16 cellular contexts compared by ENCODE assay signal in genomic region chr17:7379134-7379533, GRCh38. TPM values are rescaled to one million over a fixed set of nuclear protein-coding genes. Genes with fewer than 3 reads are reported as not detected.
DNase-seq lines count a peak whose midpoint lies in the region; ATAC-seq and TF ChIP-seq lines count a peak whose summit lies in the region.
"Had no signal": no experiment of that assay in that cellular context is flagged by ENCODE, and none has a peak within 500 bp of the region (broad histone marks: within the 10 kb centered on the region; RNA-seq: fewer than 3 reads in every experiment).

No MANE protein-coding gene starts in this region.

- no peak for ATAC-seq in SK-N-SH treated with all-trans-retinoic acid at 6 μM for 48 hours
- no peak for ATAC-seq in GM21737 (IDR thresholded peaks at IDR 0.05; ENCODE audit: unreplicated experiment)

- H3K9me3 Mint-ChIP-seq in endothelial cell (ENCODE audit: unreplicated experiment), result no peaks in the 10 kb centered on the region

- TF ChIP-seq RAD21 in SK-N-SH (IDR thresholded peaks at IDR 0.05; ENCODE audit: low read length), result no peak

- no peaks in the 10 kb centered on the region for H4K20me1 ChIP-seq in SK-N-SH (ENCODE audit: insufficient read depth)

- H3K4me1 ChIP-seq in SK-N-SH (ENCODE audit: control insufficient read depth in 1 of 2, insufficient read depth in 2 of 2, low read depth in 1 of 2, low read length in 1 of 2) (peaks cover 0 to 26% of the 10 kb centered on the region in 2 experiments; a peak in 2 of 4 replicates), HEK293 (ENCODE audit: control insufficient read depth, insufficient read depth, low read length) (no peaks in the 10 kb centered on the region)
- H3K4me1 ChIP-seq: BE2C, HAP-1 had no signal

- H3K79me2 ChIP-seq in SK-N-SH (ENCODE audit: insufficient read depth), result no peaks in the 10 kb centered on the region

- H3K36me3 Mint-ChIP-seq in endothelial cell (ENCODE audit: low read depth, unreplicated experiment), result peaks cover 7% of the 10 kb centered on the region

- WGBS in SK-N-SH (ENCODE audit: low lambda C conversion rate), result 81% methylated on average over 3 of the region's 3 CpGs

- H3K36me3 ChIP-seq in SK-N-SH (replicated peaks in 1 of 2; ENCODE audit: control insufficient read depth in 1 of 2, insufficient read depth in 2 of 2, low read length in 1 of 2), result no peaks in the 10 kb centered on the region
- no peaks in the 10 kb centered on the region for H3K36me3 ChIP-seq in HEK293 (ENCODE audit: control insufficient read depth in 2 of 2, insufficient read depth in 1 of 2, low read length in 2 of 2)
- H3K36me3 ChIP-seq: BE2C; BLaER1 treated with 17β-estradiol and CSF1 and Interleukin-3, amounts not matched to agents 10 nM and 100 nM; HAP-1 had no signal

- no peak for DNase-seq in SK-N-SH
- DNase-seq in endothelial cell (ENCODE audit: low spot score), result no peak
- DNase-seq in HuH-7 (ENCODE audit: low spot score), result no peak
- DNase-seq: ACHN; AML-193; BE2C; CD4-positive, alpha-beta memory T cell; COR-L47; DMS153; DND-41; GOT3 had no signal

- no peak overlapping the region for H3K27ac Mint-ChIP-seq in endothelial cell (ENCODE audit: unreplicated experiment)
- H3K27ac Mint-ChIP-seq: CD4-positive, alpha-beta memory T cell had no signal

- CTCF ChIA-PET in SK-N-SH (lab: Yijun Ruan, JAX) (no interaction called here), HEK293 (lab: Yijun Ruan, JAX) (no interaction called here)

- POLR2A ChIA-PET in SK-N-SH (lab: Yijun Ruan, JAX) (no interaction called here), HEK293 (lab: Yijun Ruan, JAX) (no interaction called here)

- H3K27ac ChIP-seq in SK-N-SH (ENCODE audit: low read depth in 2 of 2, low read length in 1 of 2) (no peak overlapping the region), HEK293 (ENCODE audit: extremely low read depth, low read depth, low read length) (no peak overlapping the region)
- H3K27ac ChIP-seq: BLaER1 treated with 17β-estradiol and CSF1 and Interleukin-3, amounts not matched to agents 10 nM and 100 nM had no signal

- H3K27me3 Mint-ChIP-seq in endothelial cell (ENCODE audit: unreplicated experiment), result peaks cover 20% of the 10 kb centered on the region

- H3K4me3 ChIP-seq in SK-N-SH (ENCODE audit: low read depth in 2 of 2, low read length in 1 of 2) (no peak overlapping the region), HEK293 (ENCODE audit: low read depth, low read length) (no peak overlapping the region)
- H3K4me3 ChIP-seq: BLaER1 treated with 17β-estradiol and CSF1 and Interleukin-3, amounts not matched to agents 10 nM and 100 nM; HAP-1 had no signal

- H3K4me3 Mint-ChIP-seq in endothelial cell (ENCODE audit: unreplicated experiment), result peak overlapping the region; percentile 39

- no peak overlapping the region for H3K4me2 ChIP-seq in SK-N-SH
- H3K4me2 ChIP-seq: BLaER1 treated with 17β-estradiol and CSF1 and Interleukin-3, amounts not matched to agents 10 nM and 100 nM had no signal

- no peaks in the 10 kb centered on the region for H3K9me2 ChIP-seq in SK-N-SH

- H3K9ac ChIP-seq in SK-N-SH, result no peak overlapping the region
- H3K9ac ChIP-seq: BLaER1 treated with 17β-estradiol and CSF1 and Interleukin-3, amounts not matched to agents 10 nM and 100 nM had no signal

- H3F3A ChIP-seq in SK-N-SH (replicated peaks; ENCODE audit: insufficient read depth), result no peaks in the 10 kb centered on the region

- TF ChIP-seq CTCF in SK-N-SH (IDR thresholded peaks at IDR 0.05), result no peak
- no peak for TF ChIP-seq CTCF in HEK293 (tag by site-specific recombination; IDR thresholded peaks at IDR 0.05)
- no peak for TF ChIP-seq CTCF in endothelial cell (IDR thresholded peaks at IDR 0.05; ENCODE audit: unreplicated experiment)

- TF ChIP-seq EP300 in SK-N-SH (IDR thresholded peaks at IDR 0.05; ENCODE audit: borderline replicate concordance in 1 of 2, low read depth in 1 of 2, low read length in 1 of 2), result no peak

- peaks cover 8% of the 10 kb centered on the region; the same call in 1 of the 2 replicates for H3K27me3 ChIP-seq in SK-N-SH (ENCODE audit: insufficient read depth)

- H2AFZ ChIP-seq in SK-N-SH (ENCODE audit: low read depth), result no peak overlapping the region

- H3K9me3 ChIP-seq in SK-N-SH (no peaks in the 10 kb centered on the region), HEK293 (ENCODE audit: control insufficient read depth, insufficient read depth, low read depth, low read length) (no peaks in the 10 kb centered on the region)
- H3K9me3 ChIP-seq: BE2C had no signal

- peaks cover 10% of the 10 kb centered on the region for H3K4me1 Mint-ChIP-seq in endothelial cell (ENCODE audit: unreplicated experiment)

TF ChIP-seq in SK-N-SH treated with all-trans-retinoic acid at 6 μM for 48 hours, 23 proteins besides CTCF, POLR2A, EP300 and RAD21 (continues in another document):
- no peak for TF ChIP-seq ZC3H10 (CRISPR knock-in tag; IDR thresholded peaks at IDR 0.05)
- TF ChIP-seq ZFP30 (CRISPR knock-in tag; IDR thresholded peaks at IDR 0.05), result peak; percentile 98
- TF ChIP-seq CREB5 (CRISPR knock-in tag; IDR thresholded peaks at IDR 0.05; ENCODE audit: low read depth), result no peak
- TF ChIP-seq ZNF8 (CRISPR knock-in tag; IDR thresholded peaks at IDR 0.05), result no peak
- no peak for TF ChIP-seq ESRRG (CRISPR knock-in tag; IDR thresholded peaks at IDR 0.05)
- TF ChIP-seq SNAI2 (CRISPR knock-in tag; IDR thresholded peaks at IDR 0.05), result no peak

TF ChIP-seq in SK-N-SH, 30 proteins besides CTCF, POLR2A, EP300 and RAD21 (continues in another document):
- TF ChIP-seq CHD2 (IDR thresholded peaks at IDR 0.05; ENCODE audit: low read length, partially characterized antibody) (no peak), SIN3A (IDR thresholded peaks at IDR 0.05; ENCODE audit: borderline replicate concordance, low read depth, low read length) (no peak), MXI1 (IDR thresholded peaks at IDR 0.05; ENCODE audit: low read depth, low read length) (no peak), FOXM1 (IDR thresholded peaks at IDR 0.05; ENCODE audit: low read depth) (no peak), NFIC (IDR thresholded peaks at IDR 0.05; ENCODE audit: borderline replicate concordance) (no peak), GATA2 (CRISPR knock-in tag; IDR thresholded peaks at IDR 0.05) (no peak)

TF ChIP-seq in HEK293, 187 proteins besides CTCF, POLR2A, EP300 and RAD21:
- TF ChIP-seq ZNF621 (tag by site-specific recombination; IDR thresholded peaks at IDR 0.05) (no peak), ZNF580 (tag by site-specific recombination; IDR thresholded peaks at IDR 0.05) (0 out of 2 replicates have a peak, but pooled peaks have one; percentile 39), ZNF280D (tag by site-specific recombination; IDR thresholded peaks at IDR 0.05) (0 out of 2 replicates have a peak, but pooled peaks have one; percentile 52), ZNF558 (tag by site-specific recombination; IDR thresholded peaks at IDR 0.05) (peak; percentile 77), REPIN1 (tag by site-specific recombination; IDR thresholded peaks at IDR 0.05; ENCODE audit: low read depth) (no peak), SETDB1 (IDR thresholded peaks at IDR 0.05; ENCODE audit: insufficient read length, low read length) (peak; percentile 20)

RNA-seq across cellular contexts. Expression of gene TNK1, which starts 1.8 kb away (rescaled TPM):
- 0.64 and 0.75 TPM in 2 replicates for polyA plus RNA-seq in SK-N-SH (2012; rRNA removed)
- polyA plus RNA-seq in SK-N-SH (2012; cell fraction: cytosol; rRNA removed), result 0.24 and 0.59 TPM in 2 replicates
- polyA plus RNA-seq in SK-N-SH (2012; cell fraction: nucleus; rRNA removed), result 2.2 and 3.3 TPM in 2 replicates
- total RNA-seq in endothelial cell (ENCODE audit: unreplicated experiment), result 1.7 TPM

RNA-seq across cellular contexts. Expression of gene PLSCR3, which starts 15.2 kb away (rescaled TPM):
- 72.0 and 95.0 TPM in 2 replicates for polyA plus RNA-seq in SK-N-SH (2012; rRNA removed)
- 44.4 and 71.7 TPM in 2 replicates for polyA plus RNA-seq in SK-N-SH (2012; cell fraction: cytosol; rRNA removed)
- polyA plus RNA-seq in SK-N-SH (2012; cell fraction: nucleus; rRNA removed), result 149 and 189 TPM in 2 replicates
- total RNA-seq in endothelial cell (ENCODE audit: unreplicated experiment), result 74.2 TPM

RNA-seq across cellular contexts. Expression of gene TMEM95, which starts 24.2 kb away (rescaled TPM):
- not detected in 2 replicates for polyA plus RNA-seq in SK-N-SH (2012; rRNA removed)
- polyA plus RNA-seq in SK-N-SH (2012; cell fraction: cytosol; rRNA removed), result not detected in 2 replicates
- not detected in 2 replicates for polyA plus RNA-seq in SK-N-SH (2012; cell fraction: nucleus; rRNA removed)
- total RNA-seq in endothelial cell (ENCODE audit: unreplicated experiment), result not detected
- total RNA-seq: CD4-positive, alpha-beta memory T cell had no signal
- polyA plus RNA-seq: CD4-positive, alpha-beta memory T cell had no signal

RNA-seq across cellular contexts. Expression of gene TMEM256, which starts 24.8 kb away (rescaled TPM):
- 114 and 213 TPM in 2 replicates for polyA plus RNA-seq in SK-N-SH (2012; rRNA removed)
- 112 and 115 TPM in 2 replicates for polyA plus RNA-seq in SK-N-SH (2012; cell fraction: cytosol; rRNA removed)
- polyA plus RNA-seq in SK-N-SH (2012; cell fraction: nucleus; rRNA removed), result 63.1 and 74.0 TPM in 2 replicates
- 94.7 TPM for total RNA-seq in endothelial cell (ENCODE audit: unreplicated experiment)

RNA-seq across cellular contexts. Expression of gene KCTD11, which starts 27.2 kb away (rescaled TPM):
- 9.5 and 12.1 TPM in 2 replicates for polyA plus RNA-seq in SK-N-SH (2012; rRNA removed)
- polyA plus RNA-seq in SK-N-SH (2012; cell fraction: cytosol; rRNA removed), result 6.0 and 8.2 TPM in 2 replicates
- polyA plus RNA-seq in SK-N-SH (2012; cell fraction: nucleus; rRNA removed), result 5.9 and 7.8 TPM in 2 replicates
- total RNA-seq in endothelial cell (ENCODE audit: unreplicated experiment), result 4.8 TPM
